ENCODE assay signal across 8 cellular contexts in genomic region chr6:75600694-75601265, GRCh38. TPM values are rescaled to one million over a fixed set of nuclear protein-coding genes. Genes with fewer than 3 reads are reported as not detected.
DNase-seq lines count a peak whose midpoint lies in the region; ATAC-seq and TF ChIP-seq lines count a peak whose summit lies in the region.

No MANE protein-coding gene starts in this region.

- H3K36me3 Mint-ChIP-seq in activated naive CD4-positive, alpha-beta T cell treated with anti-CD3 and anti-CD28 coated beads, Interleukin-2, amount 10 ng/mL, durations not matched to agents 7 days and 5 days: peaks cover 18% of the 10 kb centered on the region
- H3K36me3 Mint-ChIP-seq in activated CD8-positive, alpha-beta T cell treated with anti-CD3 and anti-CD28 coated beads, Interleukin-2, amount 10 ng/mL, durations not matched to agents 7 days and 5 days (ENCODE audit: low read depth): peaks cover 16% of the 10 kb centered on the region

- no peaks in the 10 kb centered on the region for H3K27me3 ChIP-seq in transverse colon

- no peak for TF ChIP-seq CTCF in transverse colon (IDR thresholded peaks at IDR 0.05)

- no peaks in the 10 kb centered on the region for H3K9me3 ChIP-seq in transverse colon

- peaks cover 45% of the 10 kb centered on the region for H3K4me1 Mint-ChIP-seq in activated naive CD4-positive, alpha-beta T cell treated with anti-CD3 and anti-CD28 coated beads, Interleukin-2, amount 10 ng/mL, durations not matched to agents 7 days and 5 days
- H3K4me1 Mint-ChIP-seq in activated CD8-positive, alpha-beta T cell treated with anti-CD3 and anti-CD28 coated beads, Interleukin-2, amount 10 ng/mL, durations not matched to agents 7 days and 5 days (ENCODE audit: low read depth): peaks cover 47% of the 10 kb centered on the region

- WGBS in transverse colon (ENCODE audit: low coverage in 1 of 2), 2 donors: 47 to 60% methylated on average over 8 to 11 of the region's 11 CpGs

- H3K4me3 ChIP-seq in transverse colon: peak overlapping the region in 3 of 4 donors; percentile 82 to 91 (median 83)

- CTCF ChIA-PET in activated naive CD4-positive, alpha-beta T cell treated with anti-CD3 and anti-CD28 coated beads, Interleukin-2, amount 10 ng/mL, durations not matched to agents 7 days and 5 days (lab: Charles Lee): no interaction called here
- CTCF ChIA-PET in activated CD8-positive, alpha-beta T cell treated with anti-CD3 and anti-CD28 coated beads, Interleukin-2, amount 10 ng/mL, durations not matched to agents 7 days and 5 days (lab: Charles Lee): interaction anchor here (1.3 to 1.6 kb wide), 2 partner anchors 10 to 12 kb away, joined by 3 to 4 read pairs; no protein-coding TSS in a partner anchor

- no peak for ATAC-seq in activated CD8-positive, alpha-beta T cell treated with anti-CD3 and anti-CD28 coated beads, Interleukin-2, amount 10 ng/mL, durations not matched to agents 7 days and 5 days
- no peak for ATAC-seq in GM21825 (IDR thresholded peaks at IDR 0.05; ENCODE audit: unreplicated experiment)

- no peak for TF ChIP-seq EP300 in transverse colon (IDR thresholded peaks at IDR 0.05; ENCODE audit: low read depth)

- peak overlapping the region; percentile 97 for H3K4me3 Mint-ChIP-seq in activated naive CD4-positive, alpha-beta T cell treated with anti-CD3 and anti-CD28 coated beads, Interleukin-2, amount 10 ng/mL, durations not matched to agents 7 days and 5 days
- peak overlapping the region; percentile 98 for H3K4me3 Mint-ChIP-seq in activated CD8-positive, alpha-beta T cell treated with anti-CD3 and anti-CD28 coated beads, Interleukin-2, amount 10 ng/mL, durations not matched to agents 7 days and 5 days

- intact Hi-C loops in transverse colon (cut with DNase I; ENCODE audit: low total_unique reads): no loop called here

- peak overlapping the region; percentile 96 for H3K27ac Mint-ChIP-seq in activated naive CD4-positive, alpha-beta T cell treated with anti-CD3 and anti-CD28 coated beads, Interleukin-2, amount 10 ng/mL, durations not matched to agents 7 days and 5 days
- H3K27ac Mint-ChIP-seq in activated CD8-positive, alpha-beta T cell treated with anti-CD3 and anti-CD28 coated beads, Interleukin-2, amount 10 ng/mL, durations not matched to agents 7 days and 5 days: peak overlapping the region; percentile 96

- peak overlapping the region; percentile 92 to 99 (median 98) for H3K27ac ChIP-seq in transverse colon

- POLR2A ChIA-PET in activated CD8-positive, alpha-beta T cell treated with anti-CD3 and anti-CD28 coated beads, Interleukin-2, amount 10 ng/mL, durations not matched to agents 7 days and 5 days (lab: Charles Lee): interaction anchor here (0.6 to 2.4 kb wide), 2 partner anchors 11 to 68 kb away, joined by 3 to 26 read pairs; no protein-coding TSS in a partner anchor

- H3K27me3 Mint-ChIP-seq in activated naive CD4-positive, alpha-beta T cell treated with anti-CD3 and anti-CD28 coated beads, Interleukin-2, amount 10 ng/mL, durations not matched to agents 7 days and 5 days: no peaks in the 10 kb centered on the region
- no peaks in the 10 kb centered on the region for H3K27me3 Mint-ChIP-seq in activated CD8-positive, alpha-beta T cell treated with anti-CD3 and anti-CD28 coated beads, Interleukin-2, amount 10 ng/mL, durations not matched to agents 7 days and 5 days (ENCODE audit: low read depth)

- peaks cover 7 to 66% (median 29%) of the 10 kb centered on the region in 4 donors for H3K4me1 ChIP-seq in transverse colon

- TF ChIP-seq POLR2A in transverse colon (IDR thresholded peaks at IDR 0.05): no peak

- H3K9me3 Mint-ChIP-seq in activated naive CD4-positive, alpha-beta T cell treated with anti-CD3 and anti-CD28 coated beads, Interleukin-2, amount 10 ng/mL, durations not matched to agents 7 days and 5 days: no peaks in the 10 kb centered on the region
- no peaks in the 10 kb centered on the region for H3K9me3 Mint-ChIP-seq in activated CD8-positive, alpha-beta T cell treated with anti-CD3 and anti-CD28 coated beads, Interleukin-2, amount 10 ng/mL, durations not matched to agents 7 days and 5 days (ENCODE audit: insufficient read depth)

- no peaks in the 10 kb centered on the region for H3K36me3 ChIP-seq in transverse colon

- in situ Hi-C loops in transverse colon (cut with MboI; ENCODE audit: low pct_ligation_motif_present in 1 of 4, low pct_unique_long_range_greater_than_20kb in 1 of 4, low sequenced_read_pairs in 3 of 4): no loop called here

- no peak for DNase-seq in activated naive CD4-positive, alpha-beta T cell treated with anti-CD3 and anti-CD28 coated beads, Interleukin-2, amount 10 ng/mL, durations not matched to agents 7 days and 5 days
- no peak for DNase-seq in activated naive CD4-positive, alpha-beta T cell (lab: John Stamatoyannopoulos, UW)
- DNase-seq in activated CD8-positive, alpha-beta T cell treated with anti-CD3 and anti-CD28 coated beads, Interleukin-2, amount 10 ng/mL, durations not matched to agents 7 days and 5 days: no peak
- DNase-seq in left kidney (ENCODE audit: low read depth, low spot score): peak; percentile 20
- DNase-seq in transverse colon: no peak
- no peak for DNase-seq in NCI-H146 treated with DMSO at 0.1 percent for 48 hours (lab: John Stamatoyannopoulos, UW; ENCODE audit: unreplicated experiment)
- DNase-seq in midbrain (lab: John Stamatoyannopoulos, UW): no peak

RNA-seq across cellular contexts. Expression of gene SENP6, which starts 0.9 kb away (rescaled TPM):
- total RNA-seq in activated CD8-positive, alpha-beta T cell treated with anti-CD3 and anti-CD28 coated beads, Interleukin-2, amount 10 ng/mL, durations not matched to agents 7 days and 5 days: 10 to 100 TPM; 66.2 to 68.9 TPM
- 100 to 1,000 TPM in 2 of 4 donors, 10 to 100 TPM in 2; 59.1 to 136 (median 107) TPM for total RNA-seq in transverse colon
